1 cellular context compared by ENCODE assay signal in genomic region chr1:112911506-112911905, GRCh38.
TF ChIP-seq lines count a peak whose summit lies in the region.

No MANE protein-coding gene starts in this region.

TF ChIP-seq in WTC11, 78 proteins besides CTCF, POLR2A, EP300 and RAD21 (continued from another document and continues in another):
- TF ChIP-seq, protein P1, sequence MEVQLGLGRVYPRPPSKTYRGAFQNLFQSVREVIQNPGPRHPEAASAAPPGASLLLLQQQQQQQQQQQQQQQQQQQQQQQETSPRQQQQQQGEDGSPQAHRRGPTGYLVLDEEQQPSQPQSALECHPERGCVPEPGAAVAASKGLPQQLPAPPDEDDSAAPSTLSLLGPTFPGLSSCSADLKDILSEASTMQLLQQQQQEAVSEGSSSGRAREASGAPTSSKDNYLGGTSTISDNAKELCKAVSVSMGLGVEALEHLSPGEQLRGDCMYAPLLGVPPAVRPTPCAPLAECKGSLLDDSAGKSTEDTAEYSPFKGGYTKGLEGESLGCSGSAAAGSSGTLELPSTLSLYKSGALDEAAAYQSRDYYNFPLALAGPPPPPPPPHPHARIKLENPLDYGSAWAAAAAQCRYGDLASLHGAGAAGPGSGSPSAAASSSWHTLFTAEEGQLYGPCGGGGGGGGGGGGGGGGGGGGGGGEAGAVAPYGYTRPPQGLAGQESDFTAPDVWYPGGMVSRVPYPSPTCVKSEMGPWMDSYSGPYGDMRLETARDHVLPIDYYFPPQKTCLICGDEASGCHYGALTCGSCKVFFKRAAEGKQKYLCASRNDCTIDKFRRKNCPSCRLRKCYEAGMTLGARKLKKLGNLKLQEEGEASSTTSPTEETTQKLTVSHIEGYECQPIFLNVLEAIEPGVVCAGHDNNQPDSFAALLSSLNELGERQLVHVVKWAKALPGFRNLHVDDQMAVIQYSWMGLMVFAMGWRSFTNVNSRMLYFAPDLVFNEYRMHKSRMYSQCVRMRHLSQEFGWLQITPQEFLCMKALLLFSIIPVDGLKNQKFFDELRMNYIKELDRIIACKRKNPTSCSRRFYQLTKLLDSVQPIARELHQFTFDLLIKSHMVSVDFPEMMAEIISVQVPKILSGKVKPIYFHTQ (CRISPR knock-in tag; IDR thresholded peaks at IDR 0.05) = 0 out of 2 replicates have a peak, but pooled peaks have one; percentile 28
- TF ChIP-seq CBFB (CRISPR knock-in tag; IDR thresholded peaks at IDR 0.05; ENCODE audit: low read depth) = no peak
- no peak for TF ChIP-seq OVOL2 (CRISPR knock-in tag; IDR thresholded peaks at IDR 0.05; ENCODE audit: borderline replicate concordance)
- no peak for TF ChIP-seq NFE2L1 (CRISPR knock-in tag; IDR thresholded peaks at IDR 0.05)
- no peak for TF ChIP-seq ZNF532 (CRISPR knock-in tag; IDR thresholded peaks at IDR 0.05; ENCODE audit: borderline replicate concordance)
- no peak for TF ChIP-seq SP1 (CRISPR knock-in tag; conservative IDR thresholded peaks at IDR 0.05)
- no peak for TF ChIP-seq CDX4 (CRISPR knock-in tag; IDR thresholded peaks at IDR 0.05; ENCODE audit: borderline replicate concordance)
- TF ChIP-seq, protein P2, sequence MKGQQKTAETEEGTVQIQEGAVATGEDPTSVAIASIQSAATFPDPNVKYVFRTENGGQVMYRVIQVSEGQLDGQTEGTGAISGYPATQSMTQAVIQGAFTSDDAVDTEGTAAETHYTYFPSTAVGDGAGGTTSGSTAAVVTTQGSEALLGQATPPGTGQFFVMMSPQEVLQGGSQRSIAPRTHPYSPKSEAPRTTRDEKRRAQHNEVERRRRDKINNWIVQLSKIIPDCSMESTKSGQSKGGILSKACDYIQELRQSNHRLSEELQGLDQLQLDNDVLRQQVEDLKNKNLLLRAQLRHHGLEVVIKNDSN (CRISPR knock-in tag; IDR thresholded peaks at IDR 0.05) = no peak
- TF ChIP-seq SMAD3 (CRISPR knock-in tag; IDR thresholded peaks at IDR 0.05; ENCODE audit: borderline replicate concordance) = no peak
- TF ChIP-seq HMGA2 (CRISPR knock-in tag; IDR thresholded peaks at IDR 0.05) = no peak
- no peak for TF ChIP-seq ZNF263 (CRISPR knock-in tag; IDR thresholded peaks at IDR 0.05; ENCODE audit: low read depth)
- no peak for TF ChIP-seq ZNF671 (CRISPR knock-in tag; IDR thresholded peaks at IDR 0.05)
- TF ChIP-seq TCF7 (CRISPR knock-in tag; IDR thresholded peaks at IDR 0.05; ENCODE audit: low read depth) = no peak
- no peak for TF ChIP-seq NR1H2 (CRISPR knock-in tag; IDR thresholded peaks at IDR 0.05)
- no peak for TF ChIP-seq ZNF232 (CRISPR knock-in tag; IDR thresholded peaks at IDR 0.05)
- TF ChIP-seq ZNF396 (CRISPR knock-in tag; IDR thresholded peaks at IDR 0.05; ENCODE audit: borderline replicate concordance) = no peak
- no peak for TF ChIP-seq ZBTB43 (CRISPR knock-in tag; IDR thresholded peaks at IDR 0.05)
- no peak for TF ChIP-seq GTF2I (CRISPR knock-in tag; conservative IDR thresholded peaks at IDR 0.05)
- no peak for TF ChIP-seq FOXP1 (CRISPR knock-in tag; IDR thresholded peaks at IDR 0.05; ENCODE audit: borderline replicate concordance)
- no peak for TF ChIP-seq KAT7 (CRISPR knock-in tag; IDR thresholded peaks at IDR 0.05; ENCODE audit: borderline replicate concordance)
- no peak; the same call in 1 of the 2 replicates for TF ChIP-seq TEAD1 (CRISPR knock-in tag; IDR thresholded peaks at IDR 0.05)
- TF ChIP-seq SMAD4 (CRISPR knock-in tag; IDR thresholded peaks at IDR 0.05) = no peak
- no peak for TF ChIP-seq ZNF138 (CRISPR knock-in tag; conservative IDR thresholded peaks at IDR 0.05)
- TF ChIP-seq ATF1 (CRISPR knock-in tag; IDR thresholded peaks at IDR 0.05) = no peak
- TF ChIP-seq GABPB1 (CRISPR knock-in tag; IDR thresholded peaks at IDR 0.05) = no peak
- no peak for TF ChIP-seq USF2 (CRISPR knock-in tag; IDR thresholded peaks at IDR 0.05)
- TF ChIP-seq JUN (CRISPR knock-in tag; IDR thresholded peaks at IDR 0.05) = no peak
- no peak for TF ChIP-seq GRHL2 (CRISPR knock-in tag; IDR thresholded peaks at IDR 0.05; ENCODE audit: insufficient replicate concordance, severe bottlenecking)
- no peak for TF ChIP-seq IRF2 (CRISPR knock-in tag; IDR thresholded peaks at IDR 0.05; ENCODE audit: borderline replicate concordance, low read depth)
- TF ChIP-seq PRRX2 (CRISPR knock-in tag; IDR thresholded peaks at IDR 0.05) = no peak
- no peak for TF ChIP-seq TEAD4 (CRISPR knock-in tag; IDR thresholded peaks at IDR 0.05)
- TF ChIP-seq, protein P3, sequence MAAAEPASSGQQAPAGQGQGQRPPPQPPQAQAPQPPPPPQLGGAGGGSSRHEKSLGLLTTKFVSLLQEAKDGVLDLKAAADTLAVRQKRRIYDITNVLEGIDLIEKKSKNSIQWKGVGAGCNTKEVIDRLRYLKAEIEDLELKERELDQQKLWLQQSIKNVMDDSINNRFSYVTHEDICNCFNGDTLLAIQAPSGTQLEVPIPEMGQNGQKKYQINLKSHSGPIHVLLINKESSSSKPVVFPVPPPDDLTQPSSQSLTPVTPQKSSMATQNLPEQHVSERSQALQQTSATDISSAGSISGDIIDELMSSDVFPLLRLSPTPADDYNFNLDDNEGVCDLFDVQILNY (CRISPR knock-in tag; IDR thresholded peaks at IDR 0.05) = no peak
- TF ChIP-seq, protein P4, sequence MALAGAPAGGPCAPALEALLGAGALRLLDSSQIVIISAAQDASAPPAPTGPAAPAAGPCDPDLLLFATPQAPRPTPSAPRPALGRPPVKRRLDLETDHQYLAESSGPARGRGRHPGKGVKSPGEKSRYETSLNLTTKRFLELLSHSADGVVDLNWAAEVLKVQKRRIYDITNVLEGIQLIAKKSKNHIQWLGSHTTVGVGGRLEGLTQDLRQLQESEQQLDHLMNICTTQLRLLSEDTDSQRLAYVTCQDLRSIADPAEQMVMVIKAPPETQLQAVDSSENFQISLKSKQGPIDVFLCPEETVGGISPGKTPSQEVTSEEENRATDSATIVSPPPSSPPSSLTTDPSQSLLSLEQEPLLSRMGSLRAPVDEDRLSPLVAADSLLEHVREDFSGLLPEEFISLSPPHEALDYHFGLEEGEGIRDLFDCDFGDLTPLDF (CRISPR knock-in tag; IDR thresholded peaks at IDR 0.05) = no peak
- TF ChIP-seq ARID4B (CRISPR knock-in tag; IDR thresholded peaks at IDR 0.05; ENCODE audit: borderline replicate concordance) = no peak
- no peak for TF ChIP-seq IRF1 (CRISPR knock-in tag; IDR thresholded peaks at IDR 0.05)
- TF ChIP-seq ZNF281 (CRISPR knock-in tag; IDR thresholded peaks at IDR 0.05) = no peak
- TF ChIP-seq FOXJ3 (CRISPR knock-in tag; IDR thresholded peaks at IDR 0.05; ENCODE audit: borderline replicate concordance) = no peak
- TF ChIP-seq, protein P5, sequence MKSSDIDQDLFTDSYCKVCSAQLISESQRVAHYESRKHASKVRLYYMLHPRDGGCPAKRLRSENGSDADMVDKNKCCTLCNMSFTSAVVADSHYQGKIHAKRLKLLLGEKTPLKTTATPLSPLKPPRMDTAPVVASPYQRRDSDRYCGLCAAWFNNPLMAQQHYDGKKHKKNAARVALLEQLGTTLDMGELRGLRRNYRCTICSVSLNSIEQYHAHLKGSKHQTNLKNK (CRISPR knock-in tag; IDR thresholded peaks at IDR 0.05) = peak; percentile 98
